8 cellular contexts compared by ENCODE assay signal in the genomic region with DNA sequence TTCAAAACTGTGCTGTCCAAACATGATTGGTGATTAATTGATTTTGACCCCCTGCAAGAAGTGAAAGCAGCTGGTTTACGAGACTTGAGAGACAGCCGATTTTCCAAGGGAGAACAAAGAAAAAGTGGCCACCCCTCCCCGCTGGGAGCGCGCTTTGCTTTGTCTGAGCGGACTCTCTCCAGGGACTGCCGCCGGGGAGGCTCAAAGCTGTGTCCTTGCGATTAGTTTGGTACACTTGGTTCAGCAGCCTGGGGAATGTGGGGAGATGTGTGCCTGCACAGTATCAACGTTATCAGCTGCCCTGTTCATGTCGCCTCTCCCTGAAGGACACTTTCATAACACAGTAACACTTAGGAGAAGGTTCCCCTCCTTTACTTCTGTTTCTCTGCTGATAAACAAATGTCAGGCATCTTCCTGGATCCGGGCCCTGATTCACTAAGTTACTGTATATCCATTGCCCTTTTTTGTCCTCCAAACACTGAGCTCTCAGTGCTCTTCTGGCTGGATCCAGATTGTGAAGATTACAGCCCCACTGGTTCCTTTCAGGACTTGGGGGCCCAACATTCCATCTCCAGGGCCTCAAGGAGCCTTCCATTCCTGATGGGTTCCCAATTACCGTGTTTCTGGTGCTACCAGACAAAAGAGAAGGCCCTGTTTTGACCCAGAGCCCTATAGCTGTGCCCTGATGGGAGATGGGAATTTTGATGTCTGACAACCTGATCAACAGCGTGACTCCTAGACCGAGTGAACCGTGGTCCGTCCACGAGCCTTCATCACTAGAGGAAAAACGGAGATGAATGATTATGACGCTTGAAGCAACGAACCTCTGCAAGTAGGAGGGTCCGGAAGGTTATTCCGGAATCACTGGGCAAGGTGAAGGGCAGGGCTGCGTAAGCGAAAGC. TPM values are rescaled to one million over a fixed set of nuclear protein-coding genes. Genes with fewer than 3 reads are reported as not detected.
DNase-seq lines count a peak whose midpoint lies in the region; TF ChIP-seq lines count a peak whose summit lies in the region.

No MANE protein-coding gene starts in this region.

- H3K9ac ChIP-seq in skeletal muscle satellite cell (ENCODE audit: low read depth, low read length), result peak overlapping the region; percentile 78

- DNase-seq in GM06990 (ENCODE audit: extremely low read depth, insufficient read length) (no peak), NCI-H2171 treated with DMSO at 0.1 percent for 48 hours (lab: John Stamatoyannopoulos, UW) (peak; percentile 90), anterior cingulate cortex (lab: John Stamatoyannopoulos, UW) (peak in 57 of 58 donors; percentile 3 to 84 (median 58)), inferior parietal cortex (ENCODE audit: extremely low spot score) (peak; percentile 86), HuH-7 (ENCODE audit: low spot score) (no peak), EL (no peak), HK-2 (ENCODE audit: unreplicated experiment) (no peak)

- H3K9me3 ChIP-seq in skeletal muscle satellite cell (replicated peaks; ENCODE audit: low read length), result no peaks in the 10 kb centered on the region

- H3K4me2 ChIP-seq in skeletal muscle satellite cell (ENCODE audit: low read length), result peak overlapping the region; percentile 71

- peaks cover 27% of the 10 kb centered on the region for H3K4me1 ChIP-seq in skeletal muscle satellite cell (ENCODE audit: control insufficient read depth, insufficient read depth, low read length)

- no peaks in the 10 kb centered on the region for H3K27me3 ChIP-seq in GM06990 (replicated peaks; ENCODE audit: control insufficient read depth, insufficient read depth, low read length)
- H3K27me3 ChIP-seq in skeletal muscle satellite cell (ENCODE audit: control insufficient read depth, insufficient read depth, low read length), result no peaks in the 10 kb centered on the region

- no peak for TF ChIP-seq CTCF in GM06990 (IDR thresholded peaks at IDR 0.05; ENCODE audit: insufficient read depth, low read length, poor library complexity, severe bottlenecking)

- peak overlapping the region; percentile 49 for H3K4me3 ChIP-seq in GM06990 (replicated peaks; ENCODE audit: low read depth, low read length)
- H3K4me3 ChIP-seq in skeletal muscle satellite cell (ENCODE audit: low read length), result peak overlapping the region; percentile 52

- H3K36me3 ChIP-seq in GM06990 (ENCODE audit: control insufficient read depth, insufficient read depth, low read length) (no peaks in the 10 kb centered on the region), skeletal muscle satellite cell (ENCODE audit: insufficient read depth, low read length) (no peaks in the 10 kb centered on the region)

RNA-seq across cellular contexts. Expression of gene TUBA1C, which starts 31.7 kb away (rescaled TPM):
- total RNA-seq in skeletal muscle satellite cell (2012; rRNA removed), result 891 and 1,798 TPM in 2 replicates

RNA-seq across cellular contexts. Expression of gene TUBA1A, which starts 44.3 kb away (rescaled TPM):
- 480 and 921 TPM in 2 replicates for total RNA-seq in skeletal muscle satellite cell (2012; rRNA removed)

Comparison
In these comparisons a context has a peak if more than half of its experiments do, and no peak if none do; other contexts are left out.
1. DNase-seq: peak in NCI-H2171 treated with DMSO at 0.1 percent for 48 hours (single experiment), anterior cingulate cortex (57 of 58) and inferior parietal cortex (single experiment); none in GM06990 (single experiment), HuH-7 (single experiment), EL (single experiment) and HK-2 (single experiment).